In the genomic region with DNA sequence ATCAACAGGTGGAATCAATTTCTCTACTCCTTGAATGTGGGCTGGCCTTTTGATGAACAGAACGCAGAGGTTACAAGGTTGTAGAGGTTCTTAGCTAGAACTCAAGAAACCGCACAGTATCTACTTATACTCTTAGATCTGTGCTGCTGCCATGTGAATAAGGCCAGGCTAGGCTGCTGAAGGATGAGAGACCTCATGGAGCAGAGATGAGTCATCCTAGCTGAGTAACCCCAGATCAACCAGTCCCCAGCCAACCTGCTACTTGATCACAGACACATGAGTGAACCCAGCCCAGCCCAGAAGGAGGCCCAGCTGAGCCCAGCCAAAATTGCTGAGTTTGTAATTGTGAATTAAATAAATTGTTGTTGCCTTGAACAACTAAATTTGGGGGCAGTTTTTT, we compare ENCODE assay signal across 10 cellular contexts. TPM values are rescaled to one million over a fixed set of nuclear protein-coding genes. Genes with fewer than 3 reads are reported as not detected.
DNase-seq lines count a peak whose midpoint lies in the region; ATAC-seq and TF ChIP-seq lines count a peak whose summit lies in the region.
"Had no signal": no experiment of that assay in that cellular context is flagged by ENCODE, and none has a peak within 500 bp of the region (broad histone marks: within the 10 kb centered on the region; RNA-seq: fewer than 3 reads in every experiment).

No MANE protein-coding gene starts in this region.

- H3K27me3 ChIP-seq in IMR-90 (ENCODE audit: control insufficient read depth, insufficient read depth, low read length) (no peaks in the 10 kb centered on the region), neural progenitor cell (no peaks in the 10 kb centered on the region)
- H3K27me3 ChIP-seq: ascending aorta had no signal

- intact Hi-C loops in IMR-90 (cut with micrococcal nuclease) = no loop called here

- no peak overlapping the region for H2BK20ac ChIP-seq in IMR-90 (ENCODE audit: low read depth, low read length)

- no peaks in the 10 kb centered on the region for H3K79me1 ChIP-seq in IMR-90 (ENCODE audit: low read depth in 1 of 2, low read length in 2 of 2)

- H3K4me3 Mint-ChIP-seq in activated CD8-positive, alpha-beta T cell treated with anti-CD3 and anti-CD28 coated beads, Interleukin-2, amount 10 ng/mL, durations not matched to agents 7 days and 5 days = no peak overlapping the region
- H3K4me3 Mint-ChIP-seq in neural crest cell (peak overlapping the region; percentile 17), neural progenitor cell (no peak overlapping the region)
- H3K4me3 Mint-ChIP-seq: natural killer cell treated with Interleukin-12 subunit alpha and Interleukin-12 subunit beta and Interleukin-15 and Interleukin-18, amount 100 ng/mL, for 72 hours had no signal

- no peak overlapping the region for H4K8ac ChIP-seq in IMR-90 (ENCODE audit: low read depth in 2 of 2, low read length in 2 of 2)

- H3K56ac ChIP-seq in IMR-90 (ENCODE audit: extremely low read depth, insufficient read depth, low read length) = no peak overlapping the region

- no peak overlapping the region for H4K91ac ChIP-seq in IMR-90 (ENCODE audit: insufficient read depth, low read depth, low read length)

- H3K27ac Mint-ChIP-seq in activated CD8-positive, alpha-beta T cell treated with anti-CD3 and anti-CD28 coated beads, Interleukin-2, amount 10 ng/mL, durations not matched to agents 7 days and 5 days = no peak overlapping the region
- no peak overlapping the region for H3K27ac Mint-ChIP-seq in neural crest cell (ENCODE audit: unreplicated experiment)
- no peak overlapping the region for H3K27ac Mint-ChIP-seq in neural progenitor cell

- no peak overlapping the region for H3K4ac ChIP-seq in IMR-90 (ENCODE audit: low read depth, low read length)

- H3K9me3 ChIP-seq in IMR-90 (ENCODE audit: control insufficient read depth, insufficient read depth, low read length) (peaks cover 7% of the 10 kb centered on the region; the same call in 1 of the 2 replicates), neural progenitor cell (ENCODE audit: low read depth) (no peaks in the 10 kb centered on the region)
- H3K9me3 ChIP-seq: ascending aorta had no signal

- dilution Hi-C loops in IMR-90 (cut with HindIII; ENCODE audit: low sequenced_read_pairs, unreplicated experiment) = no loop called here

- peak; percentile 46 for ATAC-seq in GM18868 (IDR thresholded peaks at IDR 0.05; ENCODE audit: unreplicated experiment)
- no peak for ATAC-seq in IMR-90 (ENCODE audit: low read depth)
- ATAC-seq in activated CD8-positive, alpha-beta T cell treated with anti-CD3 and anti-CD28 coated beads, Interleukin-2, amount 10 ng/mL, durations not matched to agents 7 days and 5 days = peak; percentile 69
- no peak for ATAC-seq in GM19455 (IDR thresholded peaks at IDR 0.05; ENCODE audit: unreplicated experiment)

- H3K36me3 ChIP-seq in IMR-90 (ENCODE audit: control insufficient read depth, insufficient read depth, low read length) = no peaks in the 10 kb centered on the region
- H3K36me3 ChIP-seq in neural progenitor cell = no peaks in the 10 kb centered on the region
- H3K36me3 ChIP-seq: ascending aorta had no signal

- TF ChIP-seq POLR2A in IMR-90 (IDR thresholded peaks at IDR 0.05; ENCODE audit: low read depth, low read length) = no peak

- WGBS in IMR-90 (ENCODE audit: extremely low coverage in 2 of 2, insufficient read length in 1 of 2), 2 experiments = no CpG with 5 or more reads among the region's 2 CpGs

- BruUV-seq in IMR-90 (replicated peaks; lab: Mats Ljungman, UMichigan) = no TSS peak

- peaks cover 9% of the 10 kb centered on the region for H3F3A ChIP-seq in neural progenitor cell (ENCODE audit: low read depth)

- no peak overlapping the region for H3K4me3 ChIP-seq in IMR-90 (ENCODE audit: insufficient read depth, low read depth, low read length)
- no peak overlapping the region for H3K4me3 ChIP-seq in neural progenitor cell
- H3K4me3 ChIP-seq: ascending aorta had no signal

- H3K9ac ChIP-seq in IMR-90 (ENCODE audit: low read depth, low read length) (no peak overlapping the region), neural progenitor cell (no peak overlapping the region)

- H3K4me1 ChIP-seq in IMR-90 (ENCODE audit: control insufficient read depth, insufficient read depth, low read length) (peaks cover 4% of the 10 kb centered on the region), neural progenitor cell (peaks cover 9% of the 10 kb centered on the region)

- H2BK15ac ChIP-seq in IMR-90 (ENCODE audit: low read depth, low read length) = no peak overlapping the region

- no peaks in the 10 kb centered on the region for H3K79me2 ChIP-seq in neural progenitor cell (ENCODE audit: low read depth)

- H3K36me3 Mint-ChIP-seq in activated CD8-positive, alpha-beta T cell treated with anti-CD3 and anti-CD28 coated beads, Interleukin-2, amount 10 ng/mL, durations not matched to agents 7 days and 5 days (ENCODE audit: low read depth) = peaks cover 9% of the 10 kb centered on the region
- H3K36me3 Mint-ChIP-seq in neural crest cell (ENCODE audit: low read depth) (no peaks in the 10 kb centered on the region), neural progenitor cell (peaks cover 4% of the 10 kb centered on the region)

- peaks cover 9% of the 10 kb centered on the region for H3K9me3 Mint-ChIP-seq in activated CD8-positive, alpha-beta T cell treated with anti-CD3 and anti-CD28 coated beads, Interleukin-2, amount 10 ng/mL, durations not matched to agents 7 days and 5 days (ENCODE audit: insufficient read depth)
- H3K9me3 Mint-ChIP-seq in neural crest cell (peaks cover 3% of the 10 kb centered on the region), neural progenitor cell (peaks cover 9% of the 10 kb centered on the region)
- H3K9me3 Mint-ChIP-seq: natural killer cell treated with Interleukin-12 subunit alpha and Interleukin-12 subunit beta and Interleukin-15 and Interleukin-18, amount 100 ng/mL, for 72 hours had no signal

- peaks cover 7% of the 10 kb centered on the region for H3K9me1 ChIP-seq in IMR-90 (ENCODE audit: insufficient read depth, low read length)

- CTCF ChIA-PET in IMR-90 (lab: Yijun Ruan, JAX) = no interaction called here
- CTCF ChIA-PET in activated CD8-positive, alpha-beta T cell treated with anti-CD3 and anti-CD28 coated beads, Interleukin-2, amount 10 ng/mL, durations not matched to agents 7 days and 5 days (lab: Charles Lee) = no interaction called here

- TF ChIP-seq CTCF in IMR-90 (conservative IDR thresholded peaks at IDR 0.05; ENCODE audit: low read depth, low read length) = no peak
- no peak for TF ChIP-seq CTCF in neural crest cell (conservative IDR thresholded peaks at IDR 0.05)
- TF ChIP-seq CTCF in neural progenitor cell (IDR thresholded peaks at IDR 0.05) = no peak

- H3K4me1 Mint-ChIP-seq in activated CD8-positive, alpha-beta T cell treated with anti-CD3 and anti-CD28 coated beads, Interleukin-2, amount 10 ng/mL, durations not matched to agents 7 days and 5 days (ENCODE audit: low read depth) = peaks cover 39% of the 10 kb centered on the region
- H3K4me1 Mint-ChIP-seq in neural crest cell = peaks cover 55% of the 10 kb centered on the region
- peaks cover 37% of the 10 kb centered on the region for H3K4me1 Mint-ChIP-seq in neural progenitor cell

- TF ChIP-seq RAD21 in IMR-90 (IDR thresholded peaks at IDR 0.05; ENCODE audit: low read length) = no peak

- H3K4me2 ChIP-seq in IMR-90 (ENCODE audit: low read depth, low read length) (no peak overlapping the region), neural progenitor cell (no peak overlapping the region)

- no peak overlapping the region for H2AK9ac ChIP-seq in IMR-90 (replicated peaks; ENCODE audit: low read depth, low read length, poor library complexity)

- H3K18ac ChIP-seq in IMR-90 (ENCODE audit: low read depth, low read length) = no peak overlapping the region

- no peak overlapping the region for H2AK5ac ChIP-seq in IMR-90 (ENCODE audit: low read depth, low read length)

- POLR2A ChIA-PET in IMR-90 (lab: Charles Lee; ENCODE audit: unreplicated experiment) = no interaction called here
- POLR2A ChIA-PET in activated CD8-positive, alpha-beta T cell treated with anti-CD3 and anti-CD28 coated beads, Interleukin-2, amount 10 ng/mL, durations not matched to agents 7 days and 5 days (lab: Charles Lee) = no interaction called here

- no peaks in the 10 kb centered on the region for H4K20me1 ChIP-seq in IMR-90 (ENCODE audit: insufficient read depth, low read length)
- H4K20me1 ChIP-seq in neural progenitor cell (ENCODE audit: low read depth) = no peaks in the 10 kb centered on the region

- no peak overlapping the region for H4K5ac ChIP-seq in IMR-90 (ENCODE audit: low read depth, low read length)

- H2BK5ac ChIP-seq in IMR-90 (ENCODE audit: low read depth, low read length, poor library complexity, severe bottlenecking) = no peak overlapping the region

- H3K27me3 Mint-ChIP-seq in activated CD8-positive, alpha-beta T cell treated with anti-CD3 and anti-CD28 coated beads, Interleukin-2, amount 10 ng/mL, durations not matched to agents 7 days and 5 days (ENCODE audit: low read depth) = peaks cover 10% of the 10 kb centered on the region
- H3K27me3 Mint-ChIP-seq in neural crest cell (ENCODE audit: low read depth) (no peaks in the 10 kb centered on the region), neural progenitor cell (ENCODE audit: insufficient read depth, low read depth) (peaks cover 4% of the 10 kb centered on the region)

- H3K23ac ChIP-seq in IMR-90 (ENCODE audit: low read depth, low read length) = no peak overlapping the region

- H2AFZ ChIP-seq in IMR-90 (replicated peaks; ENCODE audit: low read length, poor library complexity) (no peak overlapping the region), neural progenitor cell (replicated peaks) (no peak overlapping the region)

- peak; percentile 53 for DNase-seq in IMR-90
- peak; percentile 39 for DNase-seq in activated CD8-positive, alpha-beta T cell treated with anti-CD3 and anti-CD28 coated beads, Interleukin-2, amount 10 ng/mL, durations not matched to agents 7 days and 5 days
- DNase-seq in neural crest cell (ENCODE audit: low read depth, low spot score) = no peak
- no peak for DNase-seq in NCI-H1048 (lab: John Stamatoyannopoulos, UW)
- no peak for DNase-seq in NCI-H345 treated with DMSO at 0.1 percent for 48 hours (lab: John Stamatoyannopoulos, UW; ENCODE audit: unreplicated experiment)
- DNase-seq in neural progenitor cell (ENCODE audit: low spot score) = no peak

- H3K27ac ChIP-seq in IMR-90 (ENCODE audit: insufficient read depth, low read length) (no peak overlapping the region), neural progenitor cell (no peak overlapping the region)
- H3K27ac ChIP-seq: ascending aorta had no signal

- in situ Hi-C loops in IMR-90 (cut with MboI; ENCODE audit: low sequenced_read_pairs) = no loop called here

- H2BK120ac ChIP-seq in IMR-90 (ENCODE audit: low read depth, low read length) = no peak overlapping the region

- H3K14ac ChIP-seq in IMR-90 (replicated peaks; ENCODE audit: low read depth, low read length) = no peak overlapping the region

RNA-seq across cellular contexts. Expression of a gene that starts 35.3 kb away (rescaled TPM):
- total RNA-seq in IMR-90 (2012; rRNA removed) (46.4 TPM in 2 replicates), neural crest cell (38.5 and 41.6 TPM in 2 replicates), neural progenitor cell (ENCODE audit: low replicate concordance) (11.7 and 12.4 TPM in 2 replicates)
- 41.4 and 47.9 TPM in 2 replicates for polyA plus RNA-seq in IMR-90 (2012; rRNA removed)
- 28.9 and 33.4 TPM in 2 replicates for polyA plus RNA-seq in IMR-90 (2012; cell fraction: cytosol; rRNA removed)
- 41.5 and 54.4 TPM in 2 replicates for polyA plus RNA-seq in IMR-90 (2012; cell fraction: nucleus; rRNA removed; ENCODE audit: low replicate concordance)
- under 1 TPM; 0.44 to 0.79 TPM for total RNA-seq in activated CD8-positive, alpha-beta T cell treated with anti-CD3 and anti-CD28 coated beads, Interleukin-2, amount 10 ng/mL, durations not matched to agents 7 days and 5 days

Comparison
In these comparisons a context has a peak if more than half of its experiments do, and no peak if none do; other contexts are left out.
1. ATAC-seq: peak in GM18868 (single experiment) and activated CD8-positive, alpha-beta T cell treated with anti-CD3 and anti-CD28 coated beads, Interleukin-2, amount 10 ng/mL, durations not matched to agents 7 days and 5 days (single experiment); none in IMR-90 (single experiment) and GM19455 (single experiment).
2. DNase-seq: peak in IMR-90 (single experiment) and activated CD8-positive, alpha-beta T cell treated with anti-CD3 and anti-CD28 coated beads, Interleukin-2, amount 10 ng/mL, durations not matched to agents 7 days and 5 days (single experiment); none in neural crest cell (single experiment), NCI-H1048 (single experiment), NCI-H345 treated with DMSO at 0.1 percent for 48 hours (single experiment) and neural progenitor cell (single experiment).